In the genomic region with DNA sequence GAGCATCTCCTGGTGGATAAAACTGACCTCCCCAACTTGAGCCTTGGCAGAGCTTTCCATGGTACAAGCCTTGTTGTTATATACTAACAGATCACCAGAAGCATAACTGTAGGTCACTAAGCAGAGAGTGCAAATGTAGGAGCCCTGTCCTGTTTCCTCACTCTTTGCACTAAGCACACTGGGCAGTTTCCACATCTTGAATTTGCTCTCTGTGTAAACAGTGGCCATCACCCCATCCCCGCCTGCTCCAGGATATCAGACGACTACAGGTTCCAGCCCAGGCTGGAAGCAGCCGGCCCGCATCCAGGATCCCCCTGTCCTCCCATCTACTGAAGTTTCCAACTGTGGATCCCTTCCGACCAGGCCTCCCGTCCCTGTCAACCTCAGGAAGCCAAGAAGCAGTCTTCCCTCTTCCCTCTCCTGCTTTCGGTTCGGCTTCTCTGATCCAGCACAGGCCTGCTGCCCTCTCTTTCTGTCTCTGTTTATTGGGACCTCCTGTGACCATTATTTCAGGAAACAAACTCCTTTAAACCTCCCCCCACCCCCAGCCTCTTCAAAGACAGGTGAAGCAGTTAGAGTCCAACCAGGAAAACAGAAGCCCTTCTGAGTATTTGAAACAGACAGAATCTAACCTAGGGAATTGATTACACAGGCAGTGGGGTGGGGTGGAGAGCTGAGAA, we compare ENCODE assay signal across 17 cellular contexts. TPM values are rescaled to one million over a fixed set of nuclear protein-coding genes. Genes with fewer than 3 reads are reported as not detected.
DNase-seq lines count a peak whose midpoint lies in the region; ATAC-seq and TF ChIP-seq lines count a peak whose summit lies in the region.
"Had no signal": no experiment of that assay in that cellular context is flagged by ENCODE, and none has a peak within 500 bp of the region (broad histone marks: within the 10 kb centered on the region; RNA-seq: fewer than 3 reads in every experiment).

No MANE protein-coding gene starts in this region.

- peaks cover 35 to 55% (median 44%) of the 10 kb centered on the region in 10 experiments for H3K4me1 ChIP-seq in BLaER1 treated with 17β-estradiol and CSF1 and Interleukin-3, amounts not matched to agents 10 nM and 100 nM
- H3K4me1 ChIP-seq in HEK293 (ENCODE audit: control insufficient read depth, insufficient read depth, low read length) (no peaks in the 10 kb centered on the region), mesodermal cell (ENCODE audit: control insufficient read depth, insufficient read depth, low read length, poor library complexity, severe bottlenecking) (peaks cover 32% of the 10 kb centered on the region)
- H3K4me1 ChIP-seq: HAP-1 had no signal

- H4K20me1 ChIP-seq in BLaER1 treated with 17β-estradiol and CSF1 and Interleukin-3, amounts not matched to agents 10 nM and 100 nM: peaks cover 0 to 9% (median 0%) of the 10 kb centered on the region in 11 experiments; a peak in 1 of 22 replicates

- peaks cover 8% of the 10 kb centered on the region for H3K27me3 Mint-ChIP-seq in progenitor cell of endocrine pancreas

- H3K36me3 ChIP-seq in BLaER1 treated with 17β-estradiol and CSF1 and Interleukin-3, amounts not matched to agents 10 nM and 100 nM: no peaks in the 10 kb centered on the region
- H3K36me3 ChIP-seq in HEK293 (ENCODE audit: control insufficient read depth in 2 of 2, insufficient read depth in 1 of 2, low read length in 2 of 2) (no peaks in the 10 kb centered on the region), mesodermal cell (ENCODE audit: control insufficient read depth, insufficient read depth, low read length) (no peaks in the 10 kb centered on the region), MG63 (no peaks in the 10 kb centered on the region)
- H3K36me3 ChIP-seq: HAP-1 had no signal

- TF ChIP-seq CTCF in HEK293 (tag by site-specific recombination; IDR thresholded peaks at IDR 0.05) (no peak), progenitor cell of endocrine pancreas (IDR thresholded peaks at IDR 0.05; ENCODE audit: unreplicated experiment) (no peak)

- 86 to 88% methylated on average over 7 to 8 of the region's 8 CpGs for WGBS in mesodermal cell (ENCODE audit: insufficient coverage in 2 of 2), 2 experiments

- H3K9me3 ChIP-seq in BLaER1 treated with 17β-estradiol and CSF1 and Interleukin-3, amounts not matched to agents 10 nM and 100 nM (replicated peaks in 1 of 11): peaks cover 22 to 38% (median 27%) of the 10 kb centered on the region in 11 experiments
- no peaks in the 10 kb centered on the region for H3K9me3 ChIP-seq in HEK293 (ENCODE audit: control insufficient read depth, insufficient read depth, low read depth, low read length)
- H3K9me3 ChIP-seq in mesodermal cell (ENCODE audit: control insufficient read depth, low read length): peaks cover 8% of the 10 kb centered on the region
- no peaks in the 10 kb centered on the region; the same call in 1 of the 2 replicates for H3K9me3 ChIP-seq in MG63
- H3K9me3 ChIP-seq: HAP-1 had no signal

- POLR2A ChIA-PET in HEK293 (lab: Yijun Ruan, JAX): no interaction called here

- H3K36me3 Mint-ChIP-seq in progenitor cell of endocrine pancreas (ENCODE audit: insufficient read depth): no peaks in the 10 kb centered on the region

- peaks cover 36% of the 10 kb centered on the region for H3K4me1 Mint-ChIP-seq in progenitor cell of endocrine pancreas (ENCODE audit: low read depth)

- CTCF ChIA-PET in HEK293 (lab: Yijun Ruan, JAX): no interaction called here

- H3K4me3 ChIP-seq in BLaER1 treated with 17β-estradiol and CSF1 and Interleukin-3, amounts not matched to agents 10 nM and 100 nM: no peak overlapping the region
- H3K4me3 ChIP-seq in HEK293 (ENCODE audit: low read depth, low read length) (no peak overlapping the region), mesodermal cell (ENCODE audit: extremely low read depth, insufficient read depth, low read length, poor library complexity, severe bottlenecking) (no peak overlapping the region), MG63 (no peak overlapping the region)
- H3K4me3 ChIP-seq: HAP-1 had no signal

- peak overlapping the region; percentile 61 for H3K27ac Mint-ChIP-seq in progenitor cell of endocrine pancreas

- H3K27me3 ChIP-seq in BLaER1 treated with 17β-estradiol and CSF1 and Interleukin-3, amounts not matched to agents 10 nM and 100 nM: peaks cover 0 to 20% (median 0%) of the 10 kb centered on the region in 11 experiments; a peak in 4 of 22 replicates
- H3K27me3 ChIP-seq in MG63: no peaks in the 10 kb centered on the region

- H3K9me3 Mint-ChIP-seq in progenitor cell of endocrine pancreas (ENCODE audit: low read depth): peaks cover 11% of the 10 kb centered on the region

- ATAC-seq in HG02981 (IDR thresholded peaks at IDR 0.05; ENCODE audit: unreplicated experiment): no peak
- ATAC-seq: SK-N-SH treated with all-trans-retinoic acid at 6 μM for 48 hours had no signal

- peak overlapping the region in 1 of 11 experiments; percentile 18; a peak in 1 of 22 replicates for H3K9ac ChIP-seq in BLaER1 treated with 17β-estradiol and CSF1 and Interleukin-3, amounts not matched to agents 10 nM and 100 nM

- H3K27ac ChIP-seq in BLaER1 treated with 17β-estradiol and CSF1 and Interleukin-3, amounts not matched to agents 10 nM and 100 nM: peak overlapping the region in 2 of 11 experiments; percentile 4 to 38; a peak in 2 of 22 replicates
- H3K27ac ChIP-seq in HEK293 (ENCODE audit: extremely low read depth, low read depth, low read length) (no peak overlapping the region), mesodermal cell (ENCODE audit: low read depth, low read length, severe bottlenecking) (peak overlapping the region; percentile 91)
- H3K27ac ChIP-seq: C4-2B had no signal

- peak overlapping the region in 6 of 11 experiments; percentile 3 to 57 (median 46); a peak in 13 of 22 replicates for H3K4me2 ChIP-seq in BLaER1 treated with 17β-estradiol and CSF1 and Interleukin-3, amounts not matched to agents 10 nM and 100 nM

- H3K4me3 Mint-ChIP-seq in progenitor cell of endocrine pancreas (ENCODE audit: low read depth): no peak overlapping the region

- no peak for DNase-seq in progenitor cell of endocrine pancreas (ENCODE audit: low spot score, unreplicated experiment)
- DNase-seq in MG63: no peak
- no peak for DNase-seq in activated CD8-positive, alpha-beta memory T cell treated with anti-CD3 and anti-CD28 coated beads, Interleukin-2, amount 50 U/mL, for 48 hours
- DNase-seq: DND-41, NCI-H1105, NCI-H1694, NCI-H2107, NCI-H524 treated with DMSO at 0.1 percent for 48 hours, RPMI8226, SIG-M5 had no signal

TF ChIP-seq in HEK293, 187 proteins besides CTCF, POLR2A, EP300 and RAD21:
- TF ChIP-seq, protein P1, sequence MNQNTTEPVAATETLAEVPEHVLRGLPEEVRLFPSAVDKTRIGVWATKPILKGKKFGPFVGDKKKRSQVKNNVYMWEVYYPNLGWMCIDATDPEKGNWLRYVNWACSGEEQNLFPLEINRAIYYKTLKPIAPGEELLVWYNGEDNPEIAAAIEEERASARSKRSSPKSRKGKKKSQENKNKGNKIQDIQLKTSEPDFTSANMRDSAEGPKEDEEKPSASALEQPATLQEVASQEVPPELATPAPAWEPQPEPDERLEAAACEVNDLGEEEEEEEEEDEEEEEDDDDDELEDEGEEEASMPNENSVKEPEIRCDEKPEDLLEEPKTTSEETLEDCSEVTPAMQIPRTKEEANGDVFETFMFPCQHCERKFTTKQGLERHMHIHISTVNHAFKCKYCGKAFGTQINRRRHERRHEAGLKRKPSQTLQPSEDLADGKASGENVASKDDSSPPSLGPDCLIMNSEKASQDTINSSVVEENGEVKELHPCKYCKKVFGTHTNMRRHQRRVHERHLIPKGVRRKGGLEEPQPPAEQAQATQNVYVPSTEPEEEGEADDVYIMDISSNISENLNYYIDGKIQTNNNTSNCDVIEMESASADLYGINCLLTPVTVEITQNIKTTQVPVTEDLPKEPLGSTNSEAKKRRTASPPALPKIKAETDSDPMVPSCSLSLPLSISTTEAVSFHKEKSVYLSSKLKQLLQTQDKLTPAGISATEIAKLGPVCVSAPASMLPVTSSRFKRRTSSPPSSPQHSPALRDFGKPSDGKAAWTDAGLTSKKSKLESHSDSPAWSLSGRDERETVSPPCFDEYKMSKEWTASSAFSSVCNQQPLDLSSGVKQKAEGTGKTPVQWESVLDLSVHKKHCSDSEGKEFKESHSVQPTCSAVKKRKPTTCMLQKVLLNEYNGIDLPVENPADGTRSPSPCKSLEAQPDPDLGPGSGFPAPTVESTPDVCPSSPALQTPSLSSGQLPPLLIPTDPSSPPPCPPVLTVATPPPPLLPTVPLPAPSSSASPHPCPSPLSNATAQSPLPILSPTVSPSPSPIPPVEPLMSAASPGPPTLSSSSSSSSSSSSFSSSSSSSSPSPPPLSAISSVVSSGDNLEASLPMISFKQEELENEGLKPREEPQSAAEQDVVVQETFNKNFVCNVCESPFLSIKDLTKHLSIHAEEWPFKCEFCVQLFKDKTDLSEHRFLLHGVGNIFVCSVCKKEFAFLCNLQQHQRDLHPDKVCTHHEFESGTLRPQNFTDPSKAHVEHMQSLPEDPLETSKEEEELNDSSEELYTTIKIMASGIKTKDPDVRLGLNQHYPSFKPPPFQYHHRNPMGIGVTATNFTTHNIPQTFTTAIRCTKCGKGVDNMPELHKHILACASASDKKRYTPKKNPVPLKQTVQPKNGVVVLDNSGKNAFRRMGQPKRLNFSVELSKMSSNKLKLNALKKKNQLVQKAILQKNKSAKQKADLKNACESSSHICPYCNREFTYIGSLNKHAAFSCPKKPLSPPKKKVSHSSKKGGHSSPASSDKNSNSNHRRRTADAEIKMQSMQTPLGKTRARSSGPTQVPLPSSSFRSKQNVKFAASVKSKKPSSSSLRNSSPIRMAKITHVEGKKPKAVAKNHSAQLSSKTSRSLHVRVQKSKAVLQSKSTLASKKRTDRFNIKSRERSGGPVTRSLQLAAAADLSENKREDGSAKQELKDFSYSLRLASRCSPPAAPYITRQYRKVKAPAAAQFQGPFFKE (tag by site-specific recombination; IDR thresholded peaks at IDR 0.05; ENCODE audit: borderline replicate concordance): no peak
- TF ChIP-seq ZNF600 (tag by site-specific recombination; IDR thresholded peaks at IDR 0.05): 0 out of 2 replicates have a peak, but pooled peaks have one; percentile 13
- no peak for TF ChIP-seq ZNF157 (tag by site-specific recombination; IDR thresholded peaks at IDR 0.05)
- no peak for TF ChIP-seq ZNF335 (tag by site-specific recombination; conservative IDR thresholded peaks at IDR 0.05)

RNA-seq across cellular contexts. Expression of a gene that starts 22.6 kb away (rescaled TPM):
- 10.2 TPM for polyA plus RNA-seq in mesodermal cell (2013, experiment 1 of 2)
- 9.3 TPM for polyA plus RNA-seq in mesodermal cell (2013, experiment 2 of 2)
- total RNA-seq in progenitor cell of endocrine pancreas: 6.5 and 8.7 TPM in 2 replicates
- total RNA-seq in MG63 (2014; rRNA removed; shearing (Covaris generic); ENCODE audit: low replicate concordance): not detected in 2 replicates
